Comparison of ENCODE assay signal across 1 cellular context in genomic region chr15:60396100-60396499, GRCh38.
TF ChIP-seq lines count a peak whose summit lies in the region.

No MANE protein-coding gene starts in this region.

TF ChIP-seq in GM23338, 12 proteins besides CTCF, POLR2A, EP300 and RAD21 (continued from another document):
- no peak for TF ChIP-seq REST (IDR thresholded peaks at IDR 0.05; ENCODE audit: unreplicated experiment)
- no peak for TF ChIP-seq NANOG (IDR thresholded peaks at IDR 0.05; ENCODE audit: borderline replicate concordance)
- no peak for TF ChIP-seq ZNF331 (CRISPR knock-in tag; IDR thresholded peaks at IDR 0.05; ENCODE audit: low read depth)
- TF ChIP-seq ETS1 (IDR thresholded peaks at IDR 0.05) = no peak
